Comparison of ENCODE assay signal across 19 cellular contexts in the genomic region with DNA sequence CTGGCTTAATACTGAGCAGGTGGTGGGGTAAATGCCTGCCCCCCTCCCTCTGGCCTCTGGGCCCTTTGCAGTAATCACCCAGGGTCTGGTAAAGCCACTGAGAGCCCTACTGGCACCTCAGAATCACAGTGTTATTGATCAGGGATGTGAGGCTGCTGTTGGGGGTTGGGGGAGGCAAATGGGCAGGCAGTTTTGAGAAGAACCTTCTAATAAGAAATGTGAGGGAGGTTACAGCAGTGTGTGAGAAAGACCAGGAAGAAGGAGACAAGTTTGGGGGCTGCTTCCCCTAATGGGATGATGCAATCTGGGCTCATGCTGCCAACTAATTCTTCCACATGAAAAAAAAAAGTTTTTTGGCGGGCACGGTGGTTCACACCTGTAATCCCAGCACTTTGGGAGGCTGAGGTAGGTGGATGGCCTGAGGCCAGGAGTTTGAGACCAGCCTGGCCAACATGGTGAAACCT.
"Had no signal": no experiment of that assay in that cellular context is flagged by ENCODE, and none has a peak within 500 bp of the region (broad histone marks: within the 10 kb centered on the region; RNA-seq: fewer than 3 reads in every experiment).

No MANE protein-coding gene starts in this region.

- H3K4me2 ChIP-seq: smooth muscle cell had no signal

- ATAC-seq: esophagus mucosa, gastrocnemius medialis, left lung, psoas muscle, right cardiac atrium had no signal

- DNase-seq: activated CD4-positive, alpha-beta T cell treated with anti-CD3 and anti-CD28 coated beads, Interleukin-2, amount 50 U/mL, for 48 hours; anterior cingulate cortex; caudate nucleus; effector CD4-positive, alpha-beta T cell; gastrocnemius medialis; kidney; mammary epithelial cell; ovary; psoas muscle; right cardiac atrium; stimulated activated CD4-positive, alpha-beta T cell treated with anti-CD3 and anti-CD28 coated beads, Interleukin-4, amount 100 ng/mL, for 1 hour; stomach; trophoblast cell had no signal

- H3K27ac ChIP-seq: coronary artery, gastrocnemius medialis, left lung, ovary, psoas muscle, stomach, vagina, VCaP had no signal

- H3K4me3 ChIP-seq: coronary artery, gastrocnemius medialis, left lung, ovary, psoas muscle, smooth muscle cell, stomach, vagina had no signal

- H3K36me3 ChIP-seq: ovary had no signal

- H3K9me3 ChIP-seq: gastrocnemius medialis, left lung, ovary, psoas muscle, stomach, vagina had no signal

- H3K27me3 ChIP-seq: gastrocnemius medialis, left lung, ovary, stomach, vagina had no signal

- FAIRE-seq: kidney had no signal
